Comparison of ENCODE assay signal across 1 cellular context in genomic region chr16:4618645-4619418, GRCh38.
TF ChIP-seq lines count a peak whose summit lies in the region.

No MANE protein-coding gene starts in this region.

TF ChIP-seq in HepG2, 621 proteins besides CTCF, POLR2A, EP300 and RAD21 (continued from another document and continues in another):
- TF ChIP-seq MTA3 (CRISPR knock-in tag; IDR thresholded peaks at IDR 0.05) (no peak), HOXA3 (CRISPR knock-in tag; IDR thresholded peaks at IDR 0.05) (peak; percentile 20), KLF16 (CRISPR knock-in tag; IDR thresholded peaks at IDR 0.05) (no peak), PTBP1 (IDR thresholded peaks at IDR 0.05; ENCODE audit: low read depth, low read length, poor library complexity, severe bottlenecking) (no peak), ZNF569 (CRISPR knock-in tag; IDR thresholded peaks at IDR 0.05; ENCODE audit: borderline replicate concordance) (no peak), ZFP91 (CRISPR knock-in tag; IDR thresholded peaks at IDR 0.05; ENCODE audit: borderline replicate concordance) (peak; percentile 55; the same call in 1 of the 2 replicates), ZC3H13 (CRISPR knock-in tag; IDR thresholded peaks at IDR 0.05) (no peak), ZBTB20 (CRISPR knock-in tag; IDR thresholded peaks at IDR 0.05; ENCODE audit: borderline replicate concordance, low read depth) (no peak), U2AF2 (IDR thresholded peaks at IDR 0.05; ENCODE audit: low read depth, low read length) (no peak), ZNF644 (CRISPR knock-in tag; IDR thresholded peaks at IDR 0.05; ENCODE audit: low read depth) (peak; percentile 33; the same call in 1 of the 2 replicates), BORCS8-MEF2B (CRISPR knock-in tag; IDR thresholded peaks at IDR 0.05) (no peak), ZNF317 (CRISPR knock-in tag; IDR thresholded peaks at IDR 0.05) (no peak; the same call in 1 of the 2 replicates), MXD3 (CRISPR knock-in tag; IDR thresholded peaks at IDR 0.05) (no peak), BCL6 (CRISPR knock-in tag; IDR thresholded peaks at IDR 0.05) (no peak; the same call in 1 of the 2 replicates), ZBTB44 (CRISPR knock-in tag; IDR thresholded peaks at IDR 0.05) (no peak), ZFP82 (CRISPR knock-in tag; IDR thresholded peaks at IDR 0.05; ENCODE audit: borderline replicate concordance) (no peak), ZNF619 (CRISPR knock-in tag; IDR thresholded peaks at IDR 0.05) (no peak; the same call in 1 of the 2 replicates), ZC3H4 (CRISPR knock-in tag; IDR thresholded peaks at IDR 0.05; ENCODE audit: borderline replicate concordance) (no peak), CBX5 (CRISPR knock-in tag; IDR thresholded peaks at IDR 0.05; ENCODE audit: borderline replicate concordance) (no peak), ZNF616 (CRISPR knock-in tag; IDR thresholded peaks at IDR 0.05; ENCODE audit: low read depth) (no peak), ZNF350 (CRISPR knock-in tag; IDR thresholded peaks at IDR 0.05; ENCODE audit: borderline replicate concordance, low read depth) (peak; percentile 74), U2AF1 (optimal IDR thresholded peaks at IDR 0.05; ENCODE audit: low read depth, low read length) (no peak), ZNF790 (CRISPR knock-in tag; IDR thresholded peaks at IDR 0.05; ENCODE audit: borderline replicate concordance) (no peak), ZNF274 (CRISPR knock-in tag; IDR thresholded peaks at IDR 0.05) (no peak), NFE2 (CRISPR knock-in tag; IDR thresholded peaks at IDR 0.05) (no peak), REPIN1 (CRISPR knock-in tag; IDR thresholded peaks at IDR 0.05; ENCODE audit: borderline replicate concordance, low read depth) (peak; percentile 27; the same call in 1 of the 2 replicates), ASH2L (IDR thresholded peaks at IDR 0.05; ENCODE audit: insufficient read length, low read depth, low read length) (no peak), ZNF773 (CRISPR knock-in tag; IDR thresholded peaks at IDR 0.05; ENCODE audit: borderline replicate concordance) (no peak), FOXM1 (CRISPR knock-in tag; IDR thresholded peaks at IDR 0.05) (no peak), KLF6 (CRISPR knock-in tag; IDR thresholded peaks at IDR 0.05) (no peak), TAF15 (IDR thresholded peaks at IDR 0.05; ENCODE audit: low read depth, low read length, poor library complexity, severe bottlenecking) (no peak), ATRX (CRISPR knock-in tag; IDR thresholded peaks at IDR 0.05; ENCODE audit: borderline replicate concordance) (no peak), ZNF883 (CRISPR knock-in tag; IDR thresholded peaks at IDR 0.05; ENCODE audit: not compliant biosample characterization) (no peak), ZNF737 (CRISPR knock-in tag; IDR thresholded peaks at IDR 0.05; ENCODE audit: borderline replicate concordance) (no peak), IKZF4 (CRISPR knock-in tag; IDR thresholded peaks at IDR 0.05; ENCODE audit: borderline replicate concordance, low read depth, not compliant biosample characterization) (no peak), ZNF678 (CRISPR knock-in tag; IDR thresholded peaks at IDR 0.05) (no peak), ZBTB2 (CRISPR knock-in tag; IDR thresholded peaks at IDR 0.05; ENCODE audit: low read depth) (no peak), SIX4 (CRISPR knock-in tag; IDR thresholded peaks at IDR 0.05) (no peak), GFI1 (CRISPR knock-in tag; IDR thresholded peaks at IDR 0.05; ENCODE audit: borderline replicate concordance) (peak; percentile 71; the same call in 1 of the 2 replicates), CENPBD1 (CRISPR knock-in tag; IDR thresholded peaks at IDR 0.05; ENCODE audit: borderline replicate concordance, low read depth) (no peak), JARID2 (CRISPR knock-in tag; IDR thresholded peaks at IDR 0.05; ENCODE audit: insufficient replicate concordance) (no peak), FOXO4 (CRISPR knock-in tag; conservative IDR thresholded peaks at IDR 0.05) (no peak), CCAR2 (optimal IDR thresholded peaks at IDR 0.05; ENCODE audit: low read depth, low read length) (no peak), ETS1 (CRISPR knock-in tag; IDR thresholded peaks at IDR 0.05) (no peak), IRX3 (CRISPR knock-in tag; IDR thresholded peaks at IDR 0.05; ENCODE audit: borderline replicate concordance, low read depth) (no peak), ZMYM3 (CRISPR knock-in tag; IDR thresholded peaks at IDR 0.05) (no peak), FOSL2 (CRISPR knock-in tag; IDR thresholded peaks at IDR 0.05) (0 out of 2 replicates have a peak, but pooled peaks have one; percentile 3), LBX2 (CRISPR knock-in tag; IDR thresholded peaks at IDR 0.05; ENCODE audit: borderline replicate concordance) (no peak), MEIS1 (CRISPR knock-in tag; IDR thresholded peaks at IDR 0.05; ENCODE audit: borderline replicate concordance) (no peak), ZNF563 (CRISPR knock-in tag; IDR thresholded peaks at IDR 0.05) (no peak), ZNF253 (CRISPR knock-in tag; IDR thresholded peaks at IDR 0.05; ENCODE audit: borderline replicate concordance) (no peak), HOXA7 (CRISPR knock-in tag; IDR thresholded peaks at IDR 0.05) (no peak), HMGA1 (CRISPR knock-in tag; conservative IDR thresholded peaks at IDR 0.05) (no peak), TSC22D2 (CRISPR knock-in tag; IDR thresholded peaks at IDR 0.05; ENCODE audit: borderline replicate concordance) (0 out of 2 replicates have a peak, but pooled peaks have one; percentile 56), PATZ1 (CRISPR knock-in tag; IDR thresholded peaks at IDR 0.05) (peak; percentile 22; the same call in 1 of the 2 replicates), ATF7 (IDR thresholded peaks at IDR 0.05) (no peak), ATF7 (CRISPR knock-in tag; IDR thresholded peaks at IDR 0.05) (no peak), ATF1 (CRISPR knock-in tag; IDR thresholded peaks at IDR 0.05) (no peak), ZNF326 (CRISPR knock-in tag; IDR thresholded peaks at IDR 0.05; ENCODE audit: borderline replicate concordance) (no peak), DMTF1 (CRISPR knock-in tag; IDR thresholded peaks at IDR 0.05) (no peak), ZNF484 (CRISPR knock-in tag; IDR thresholded peaks at IDR 0.05; ENCODE audit: borderline replicate concordance, low read depth) (no peak), ZNF746 (CRISPR knock-in tag; IDR thresholded peaks at IDR 0.05) (no peak), EHMT2 (IDR thresholded peaks at IDR 0.05; ENCODE audit: borderline replicate concordance, low read depth, low read length) (no peak), TCF12 (IDR thresholded peaks at IDR 0.05) (no peak), TCF12 (CRISPR knock-in tag; IDR thresholded peaks at IDR 0.05) (no peak), SIN3B (IDR thresholded peaks at IDR 0.05; ENCODE audit: low read length) (no peak), SOX13 (IDR thresholded peaks at IDR 0.05) (no peak), SOX13 (CRISPR knock-in tag; conservative IDR thresholded peaks at IDR 0.05 in 1 of 2, IDR thresholded peaks at IDR 0.05 in 1 of 2) (no peak), ZNF891 (CRISPR knock-in tag; IDR thresholded peaks at IDR 0.05) (0 out of 2 replicates have a peak, but pooled peaks have one; percentile 77)
